ENCODE assay signal across 13 cellular contexts in genomic region chr1:108704501-108704900, GRCh38. TPM values are rescaled to one million over a fixed set of nuclear protein-coding genes. Genes with fewer than 3 reads are reported as not detected.
A peak's percentile ranks its signal among the peaks of the same experiment; 100 is the strongest.
DNase-seq lines count a peak whose midpoint lies in the region; ATAC-seq and TF ChIP-seq lines count a peak whose summit lies in the region.
"Had no signal": no experiment of that assay in that cellular context is flagged by ENCODE, and none has a peak within 500 bp of the region (broad histone marks: within the 10 kb centered on the region; RNA-seq: fewer than 3 reads in every experiment).

No MANE protein-coding gene starts in this region.

- H3K27ac Mint-ChIP-seq in activated naive CD8-positive, alpha-beta T cell treated with anti-CD3 and anti-CD28 coated beads for 36 hours, result peak overlapping the region; percentile 81
- H3K27ac Mint-ChIP-seq: nephron had no signal

- POLR2A ChIA-PET in HCT116 (lab: Charles Lee), result interaction anchor here (1.2 kb wide), 1 partner anchor 13 kb away, joined by 7 read pairs; the partner anchor contains the start of gene PRPF38B

- H3K36me3 Mint-ChIP-seq in activated naive CD8-positive, alpha-beta T cell treated with anti-CD3 and anti-CD28 coated beads for 36 hours, result peaks cover 16% of the 10 kb centered on the region

- no peaks in the 10 kb centered on the region for H3K9me3 ChIP-seq in HCT116 (ENCODE audit: control insufficient read depth in 1 of 2, insufficient read depth in 1 of 2, low read depth in 1 of 2, low read length in 2 of 2)
- H3K9me3 ChIP-seq in right cardiac atrium (ENCODE audit: control insufficient read depth, low read length), result no peaks in the 10 kb centered on the region
- H3K9me3 ChIP-seq: upper lobe of right lung had no signal

- no peak overlapping the region for H3K4me3 Mint-ChIP-seq in activated naive CD8-positive, alpha-beta T cell treated with anti-CD3 and anti-CD28 coated beads for 36 hours
- H3K4me3 Mint-ChIP-seq: nephron had no signal

- H3K4me3 ChIP-seq in HCT116 (replicated peaks in 1 of 2; ENCODE audit: low read depth in 1 of 2, low read length in 2 of 2), result no peak overlapping the region
- no peak overlapping the region for H3K4me3 ChIP-seq in right cardiac atrium (ENCODE audit: low read length)
- H3K4me3 ChIP-seq: upper lobe of right lung had no signal

- intact Hi-C loops in HCT116 (cut with micrococcal nuclease) (no loop called here), right cardiac atrium (cut with DNase I) (no loop called here)

- TF ChIP-seq POLR2A in HCT116 (IDR thresholded peaks at IDR 0.05; ENCODE audit: borderline replicate concordance, extremely low read depth, insufficient read depth, insufficient read length), result no peak

- 55% methylated on average over 2 of the region's 2 CpGs for WGBS in right cardiac atrium

- H3K27me3 ChIP-seq in HCT116 (ENCODE audit: insufficient read depth, low read length), result no peaks in the 10 kb centered on the region
- no peaks in the 10 kb centered on the region for H3K27me3 ChIP-seq in right cardiac atrium (ENCODE audit: control insufficient read depth, insufficient read depth)
- H3K27me3 ChIP-seq: upper lobe of right lung had no signal

- peaks cover 20% of the 10 kb centered on the region for H3K4me1 Mint-ChIP-seq in activated naive CD8-positive, alpha-beta T cell treated with anti-CD3 and anti-CD28 coated beads for 36 hours
- H3K4me1 Mint-ChIP-seq: nephron had no signal

- no peaks in the 10 kb centered on the region for H3K27me3 Mint-ChIP-seq in activated naive CD8-positive, alpha-beta T cell treated with anti-CD3 and anti-CD28 coated beads for 36 hours

- CTCF ChIA-PET in HCT116 (lab: Charles Lee), result interaction anchor here (2.8 kb wide), 1 partner anchor 13 kb away, joined by 6 read pairs; the partner anchor contains the start of gene PRPF38B

- H4K20me1 ChIP-seq in HCT116 (ENCODE audit: insufficient read depth), result peaks cover 5% of the 10 kb centered on the region; the same call in 1 of the 2 replicates

- H2AFZ ChIP-seq in HCT116 (ENCODE audit: low read depth, low read length, poor library complexity, severe bottlenecking), result no peak overlapping the region

- H3K9me2 ChIP-seq in HCT116 (ENCODE audit: insufficient read depth), result no peaks in the 10 kb centered on the region

- H3K9ac ChIP-seq in HCT116 (ENCODE audit: low read length), result no peak overlapping the region

- DNase-seq in AG09319 (ENCODE audit: extremely low read depth, low read depth) (peak; percentile 55), HCT116 (ENCODE audit: low read depth, low spot score) (no peak), right cardiac atrium (peak in 2 of 3 donors; percentile 31 to 60), caudate nucleus (lab: John Stamatoyannopoulos, UW) (no peak), NCI-H69 (lab: John Stamatoyannopoulos, UW) (no peak), OCI-M1 (lab: John Stamatoyannopoulos, UW) (no peak), NCI-H2227 (lab: John Stamatoyannopoulos, UW; ENCODE audit: unreplicated experiment) (no peak)
- DNase-seq in activated naive CD8-positive, alpha-beta T cell treated with anti-CD3 and anti-CD28 coated beads for 36 hours, result no peak
- DNase-seq: activated effector memory CD4-positive, alpha-beta T cell treated with anti-CD3 and anti-CD28 coated beads, Interleukin-2, amount 50 U/mL, for 16 hours; DND-41; upper lobe of right lung had no signal

- RAD21 ChIA-PET in HCT116 (lab: Charles Lee; ENCODE audit: low non-redundant PET in 1 of 2, low total read pairs in 2 of 2, uncharacterized antibody in 2 of 2, unreplicated experiment in 2 of 2), result no interaction called here

- peaks cover 11 to 16% of the 10 kb centered on the region in 2 experiments for H3K36me3 ChIP-seq in HCT116 (ENCODE audit: control insufficient read depth in 1 of 2, insufficient read depth in 2 of 2, low read length in 2 of 2)

- peak overlapping the region; percentile 39 for H3K4me2 ChIP-seq in HCT116 (ENCODE audit: low read length)

- H3K27ac ChIP-seq in HCT116 (ENCODE audit: low read depth, low read length), result no peak overlapping the region
- no peak overlapping the region for H3K27ac ChIP-seq in right cardiac atrium (ENCODE audit: low read length)
- H3K27ac ChIP-seq in caudate nucleus (ENCODE audit: low read depth, low read length), result no peak overlapping the region
- H3K27ac ChIP-seq: upper lobe of right lung had no signal

- TF ChIP-seq CTCF in AG09319 (IDR thresholded peaks at IDR 0.05; ENCODE audit: low read depth, low read length) (no peak), HCT116 (IDR thresholded peaks at IDR 0.05 in 2 of 3, conservative IDR thresholded peaks at IDR 0.05 in 1 of 3; ENCODE audit: borderline replicate concordance in 1 of 3, insufficient read depth in 1 of 3, low read depth in 2 of 3, low read length in 2 of 3) (no peak)

- H3K79me2 ChIP-seq in HCT116 (ENCODE audit: insufficient read depth, low read length), result no peaks in the 10 kb centered on the region

- TF ChIP-seq RAD21 in HCT116 (IDR thresholded peaks at IDR 0.05; ENCODE audit: low read depth), result no peak

- H3K4me1 ChIP-seq in HCT116 (ENCODE audit: control insufficient read depth in 1 of 2, insufficient read depth in 2 of 2, low read length in 2 of 2) (peaks cover 5 to 12% of the 10 kb centered on the region in 2 experiments), right cardiac atrium (ENCODE audit: control insufficient read depth, insufficient read depth, low read length) (no peaks in the 10 kb centered on the region)

- no TSS peak for BruUV-seq in HCT116 (replicated peaks; lab: Mats Ljungman, UMichigan)

- ATAC-seq in HCT116 (no peak), right cardiac atrium (peak; percentile 29 to 81)
- ATAC-seq: upper lobe of right lung had no signal

- no peaks in the 10 kb centered on the region for H3K9me3 Mint-ChIP-seq in activated naive CD8-positive, alpha-beta T cell treated with anti-CD3 and anti-CD28 coated beads for 36 hours
- H3K9me3 Mint-ChIP-seq: nephron had no signal

TF ChIP-seq in HCT116, 20 proteins besides CTCF, POLR2A, EP300 and RAD21 (continues in another document):
- TF ChIP-seq TCF7L2 (IDR thresholded peaks at IDR 0.05; ENCODE audit: borderline replicate concordance, extremely low read depth, insufficient read depth, insufficient read length), result no peak
- TF ChIP-seq MAX (IDR thresholded peaks at IDR 0.05), result no peak
- TF ChIP-seq EGR1 (IDR thresholded peaks at IDR 0.05; ENCODE audit: low read depth), result no peak
- TF ChIP-seq ATF3 (IDR thresholded peaks at IDR 0.05), result no peak
- TF ChIP-seq ZFX (IDR thresholded peaks at IDR 0.05), result no peak
- no peak for TF ChIP-seq CEBPB (IDR thresholded peaks at IDR 0.05; ENCODE audit: low read depth)
- TF ChIP-seq EZH2phosphoT487 (IDR thresholded peaks at IDR 0.05; ENCODE audit: borderline replicate concordance), result no peak
- no peak for TF ChIP-seq FOSL1 (IDR thresholded peaks at IDR 0.05; ENCODE audit: low read depth)
- no peak for TF ChIP-seq YY1 (IDR thresholded peaks at IDR 0.05; ENCODE audit: extremely low read depth, insufficient replicate concordance, low read depth, low read length)
- no peak for TF ChIP-seq SP1 (IDR thresholded peaks at IDR 0.05; ENCODE audit: low read depth)
- TF ChIP-seq POLR2AphosphoS5 (IDR thresholded peaks at IDR 0.05; ENCODE audit: low read depth, low read length), result no peak
- no peak for TF ChIP-seq SRF (IDR thresholded peaks at IDR 0.05; ENCODE audit: low read depth)
- TF ChIP-seq ZNF274 (IDR thresholded peaks at IDR 0.05; ENCODE audit: low read depth, low read length), result no peak
- no peak for TF ChIP-seq CBX3 (IDR thresholded peaks at IDR 0.05; ENCODE audit: low read depth)
- no peak for TF ChIP-seq ZBTB33 (IDR thresholded peaks at IDR 0.05; ENCODE audit: extremely low read depth, insufficient replicate concordance, low read length)
- TF ChIP-seq SIN3A (IDR thresholded peaks at IDR 0.05; ENCODE audit: low read depth), result no peak

RNA-seq across cellular contexts. Expression of gene FNDC7, which starts 8.2 kb away (rescaled TPM):
- total RNA-seq in HCT116 (2021; ENCODE audit: unreplicated experiment), result 0.10 TPM
- not detected in 2 replicates for polyA plus RNA-seq in HCT116 (2012)
- total RNA-seq in activated naive CD8-positive, alpha-beta T cell treated with anti-CD3 and anti-CD28 coated beads for 36 hours, result not detected
- total RNA-seq in right cardiac atrium, result under 1 TPM in 1 of 4 donors, not detected in 3; 0.15 TPM
- polyA plus RNA-seq in right cardiac atrium, result not detected
- total RNA-seq: SK-MEL-5, upper lobe of right lung had no signal

RNA-seq across cellular contexts. Expression of gene PRPF38B, which starts 12.4 kb away (rescaled TPM):
- 46.4 TPM for total RNA-seq in HCT116 (2021; ENCODE audit: unreplicated experiment)
- 17.0 and 17.1 TPM in 2 replicates for polyA plus RNA-seq in HCT116 (2012)
- 10 to 100 TPM; 66.8 to 71.5 TPM for total RNA-seq in activated naive CD8-positive, alpha-beta T cell treated with anti-CD3 and anti-CD28 coated beads for 36 hours
- total RNA-seq in right cardiac atrium, result 10 to 100 TPM; 18.3 to 25.1 (median 24.3) TPM
- 21.8 TPM for polyA plus RNA-seq in right cardiac atrium

RNA-seq across cellular contexts. Expression of gene STXBP3, which starts 42.0 kb away (rescaled TPM):
- total RNA-seq in HCT116 (2021; ENCODE audit: unreplicated experiment) (22.6 TPM), right cardiac atrium (10 to 100 TPM; 25.5 to 32.4 (median 29.3) TPM)
- 8.7 and 8.8 TPM in 2 replicates for polyA plus RNA-seq in HCT116 (2012)
- 10 to 100 TPM; 31.8 to 34.0 TPM for total RNA-seq in activated naive CD8-positive, alpha-beta T cell treated with anti-CD3 and anti-CD28 coated beads for 36 hours
- 27.2 TPM for polyA plus RNA-seq in right cardiac atrium

RNA-seq across cellular contexts. Expression of gene HENMT1, which starts 43.6 kb away (rescaled TPM):
- total RNA-seq in HCT116 (2021; ENCODE audit: unreplicated experiment), result not detected
- not detected in 2 replicates for polyA plus RNA-seq in HCT116 (2012)
- total RNA-seq in activated naive CD8-positive, alpha-beta T cell treated with anti-CD3 and anti-CD28 coated beads for 36 hours, result 10 to 100 TPM; 26.1 to 26.4 TPM
- total RNA-seq in right cardiac atrium, result 1 to 10 TPM; 1.8 to 3.0 (median 2.2) TPM
- polyA plus RNA-seq in right cardiac atrium, result 1.7 TPM
- total RNA-seq: SK-MEL-5 had no signal

Comparison
In these comparisons a context has a peak if more than half of its experiments do, and no peak if none do; other contexts are left out.
1. DNase-seq: peak in AG09319 (single experiment) and right cardiac atrium (2 of 3); none in HCT116 (single experiment), activated naive CD8-positive, alpha-beta T cell treated with anti-CD3 and anti-CD28 coated beads for 36 hours (single experiment), caudate nucleus (0 of 61), NCI-H69 (single experiment), OCI-M1 (single experiment) and NCI-H2227 (single experiment).